8 cellular contexts compared by ENCODE assay signal in genomic region chr3:140453750-140454149, GRCh38.
"Had no signal": no experiment of that assay in that cellular context is flagged by ENCODE, and none has a peak within 500 bp of the region (broad histone marks: within the 10 kb centered on the region; RNA-seq: fewer than 3 reads in every experiment).

No MANE protein-coding gene starts in this region.

- ATAC-seq: HCT116 had no signal

- H3K9me3 ChIP-seq: HAP-1 had no signal

- H3K27ac Mint-ChIP-seq: HFFc6 had no signal

- DNase-seq: GM23248, GOT3, H7, HFFc6, IMR-90 had no signal

- H3K4me3 Mint-ChIP-seq: HFFc6 had no signal

- H3K27ac ChIP-seq: GM23248 had no signal

- H3K4me1 ChIP-seq: HAP-1 had no signal

- H3K4me3 ChIP-seq: GM23248, HAP-1 had no signal

- FAIRE-seq: HTR-8/SVneo had no signal

- H3K36me3 ChIP-seq: HAP-1 had no signal
